ENCODE assay signal across 33 cellular contexts in genomic region chr12:72549184-72549583, GRCh38.
DNase-seq lines count a peak whose midpoint lies in the region; ATAC-seq and TF ChIP-seq lines count a peak whose summit lies in the region.
"Had no signal": no experiment of that assay in that cellular context is flagged by ENCODE, and none has a peak within 500 bp of the region (broad histone marks: within the 10 kb centered on the region; RNA-seq: fewer than 3 reads in every experiment).

No MANE protein-coding gene starts in this region.

- H3F3A ChIP-seq in GM23338 (replicated peaks; ENCODE audit: low read depth), result no peaks in the 10 kb centered on the region
- no peaks in the 10 kb centered on the region for H3F3A ChIP-seq in neural cell (ENCODE audit: insufficient read depth, low read length, poor library complexity, severe bottlenecking)

- H3K27ac ChIP-seq in GM23338 (ENCODE audit: low read depth) (no peak overlapping the region), neural cell (ENCODE audit: low read length) (no peak overlapping the region), hepatocyte (no peak overlapping the region), substantia nigra (ENCODE audit: low read depth, low read length, poor library complexity, severe bottlenecking) (no peak overlapping the region)
- H3K27ac ChIP-seq: 22Rv1; A549; BLaER1; BLaER1 treated with 17β-estradiol and CSF1 and Interleukin-3, amounts not matched to agents 10 nM and 100 nM; C4-2B had no signal

- no peaks in the 10 kb centered on the region for H3K27me3 Mint-ChIP-seq in GM23338 (ENCODE audit: insufficient read depth, low read depth, poor library complexity)
- H3K27me3 Mint-ChIP-seq: B cell; CD4-positive, alpha-beta memory T cell; CD4-positive, alpha-beta T cell; CD4-positive, CD25-positive, alpha-beta regulatory T cell; CD8-positive, alpha-beta memory T cell had no signal

- WGBS in hepatocyte (ENCODE audit: low lambda C conversion rate, missing lambda C conversion rate), result 97% methylated on average over 1 of the region's 1 CpG

- TF ChIP-seq CTCF in GM23338 (conservative IDR thresholded peaks at IDR 0.05; ENCODE audit: low read depth in 2 of 2), result no peak
- TF ChIP-seq CTCF in neural cell (IDR thresholded peaks at IDR 0.05; ENCODE audit: poor library complexity, severe bottlenecking), result no peak
- TF ChIP-seq CTCF in hepatocyte (IDR thresholded peaks at IDR 0.05; ENCODE audit: poor library complexity), result no peak

- no peak for TF ChIP-seq RAD21 in neural cell (conservative IDR thresholded peaks at IDR 0.05)

- no peaks in the 10 kb centered on the region for H3K9me2 ChIP-seq in GM23338 (ENCODE audit: insufficient read depth)
- H3K9me2 ChIP-seq in neural cell (ENCODE audit: insufficient read depth, low read length), result no peaks in the 10 kb centered on the region
- H3K9me2 ChIP-seq in hepatocyte (replicated peaks; ENCODE audit: insufficient read depth), result no peaks in the 10 kb centered on the region

- DNase-seq in NCI-H2227 treated with DMSO at 0.1 percent for 48 hours (lab: John Stamatoyannopoulos, UW), result peak; percentile 32
- no peak for DNase-seq in NCI-H2227 (lab: John Stamatoyannopoulos, UW; ENCODE audit: unreplicated experiment)
- DNase-seq in GM23338 (ENCODE audit: low spot score), result no peak
- DNase-seq in hepatocyte (ENCODE audit: low spot score), result no peak
- DNase-seq in substantia nigra (lab: John Stamatoyannopoulos, UW), result no peak
- DNase-seq: 8988T; ACHN; AML-193; BE2C; C1 segment of cervical spinal cord; Caco-2; Calu3; CD4-positive, alpha-beta memory T cell; CD4-positive, alpha-beta T cell; CD4-positive, CD25-positive, alpha-beta regulatory T cell; CD8-positive, alpha-beta memory T cell; CD8-positive, alpha-beta T cell; COR-L47; DMS 273 treated with DMSO at 0.1 percent for 48 hours; DMS153; DMS53; DMS79; DMS79 treated with DMSO at 0.1 percent for 48 hours; DND-41; EL had no signal

- H3K27me3 ChIP-seq in GM23338 (ENCODE audit: insufficient read depth), result no peaks in the 10 kb centered on the region
- no peaks in the 10 kb centered on the region for H3K27me3 ChIP-seq in neural cell (ENCODE audit: insufficient read depth, low read depth, low read length)
- H3K27me3 ChIP-seq in hepatocyte, result no peaks in the 10 kb centered on the region
- H3K27me3 ChIP-seq: BE2C; BLaER1; BLaER1 treated with 17β-estradiol and CSF1 and Interleukin-3, amounts not matched to agents 10 nM and 100 nM had no signal

- no peaks in the 10 kb centered on the region for H3K36me3 Mint-ChIP-seq in GM23338 (ENCODE audit: low read depth)
- H3K36me3 Mint-ChIP-seq: CD14-positive monocyte; CD4-positive, alpha-beta memory T cell; CD4-positive, CD25-positive, alpha-beta regulatory T cell; CD8-positive, alpha-beta memory T cell; CD8-positive, alpha-beta T cell had no signal

- H4K20me1 ChIP-seq in GM23338 (replicated peaks; ENCODE audit: insufficient read depth), result no peaks in the 10 kb centered on the region
- H4K20me1 ChIP-seq in neural cell (ENCODE audit: insufficient read depth), result no peaks in the 10 kb centered on the region
- no peaks in the 10 kb centered on the region for H4K20me1 ChIP-seq in hepatocyte (ENCODE audit: insufficient read depth, poor library complexity, severe bottlenecking)
- H4K20me1 ChIP-seq: BLaER1; BLaER1 treated with 17β-estradiol and CSF1 and Interleukin-3, amounts not matched to agents 10 nM and 100 nM had no signal

- no peaks in the 10 kb centered on the region for H3K9me3 ChIP-seq in neural cell (ENCODE audit: low read length)
- H3K9me3 ChIP-seq in hepatocyte (ENCODE audit: low read depth), result no peaks in the 10 kb centered on the region
- H3K9me3 ChIP-seq: A549; BE2C; BLaER1; BLaER1 treated with 17β-estradiol and CSF1 and Interleukin-3, amounts not matched to agents 10 nM and 100 nM; Caco-2 had no signal

- H3K4me3 Mint-ChIP-seq in GM23338, result no peak overlapping the region
- H3K4me3 Mint-ChIP-seq: B cell; CD14-positive monocyte; CD4-positive, alpha-beta memory T cell; CD4-positive, alpha-beta T cell; CD4-positive, CD25-positive, alpha-beta regulatory T cell; CD8-positive, alpha-beta memory T cell; CD8-positive, alpha-beta T cell had no signal

- H3K79me2 ChIP-seq in GM23338 (replicated peaks; ENCODE audit: insufficient read depth) (no peaks in the 10 kb centered on the region), neural cell (replicated peaks; ENCODE audit: insufficient read depth, low read length) (no peaks in the 10 kb centered on the region), hepatocyte (no peaks in the 10 kb centered on the region)

- H3K4me1 ChIP-seq in GM23338 (ENCODE audit: insufficient read depth) (peaks cover 6% of the 10 kb centered on the region; the same call in 1 of the 2 replicates), hepatocyte (ENCODE audit: insufficient read depth) (no peaks in the 10 kb centered on the region)
- H3K4me1 ChIP-seq: A549; BE2C; BLaER1; BLaER1 treated with 17β-estradiol and CSF1 and Interleukin-3, amounts not matched to agents 10 nM and 100 nM; Caco-2 had no signal

- no peak for ATAC-seq in GM23338
- ATAC-seq: A549; CD8-positive, alpha-beta T cell had no signal

- H3K9ac ChIP-seq in neural cell (ENCODE audit: low read length), result no peak overlapping the region
- H3K9ac ChIP-seq: BLaER1; BLaER1 treated with 17β-estradiol and CSF1 and Interleukin-3, amounts not matched to agents 10 nM and 100 nM had no signal

- H3K36me3 ChIP-seq in GM23338 (ENCODE audit: insufficient read depth) (no peaks in the 10 kb centered on the region), neural cell (ENCODE audit: insufficient read depth, low read length) (no peaks in the 10 kb centered on the region), hepatocyte (replicated peaks; ENCODE audit: insufficient read depth, low read depth) (no peaks in the 10 kb centered on the region)
- H3K36me3 ChIP-seq: BE2C; BLaER1; BLaER1 treated with 17β-estradiol and CSF1 and Interleukin-3, amounts not matched to agents 10 nM and 100 nM had no signal

- H3K27ac Mint-ChIP-seq in GM23338, result peak overlapping the region; percentile 59; the same call in 1 of the 2 replicates
- H3K27ac Mint-ChIP-seq: B cell; CD14-positive monocyte; CD4-positive, alpha-beta memory T cell; CD4-positive, alpha-beta T cell; CD4-positive, CD25-positive, alpha-beta regulatory T cell; CD8-positive, alpha-beta memory T cell; CD8-positive, alpha-beta T cell had no signal

- peak; percentile 91 for TF ChIP-seq EP300 in neural cell (conservative IDR thresholded peaks at IDR 0.05; ENCODE audit: poor library complexity, severe bottlenecking)

- peaks cover 11% of the 10 kb centered on the region; the same call in 2 of the 3 replicates for H3K4me1 Mint-ChIP-seq in GM23338
- H3K4me1 Mint-ChIP-seq: B cell; CD14-positive monocyte; CD4-positive, alpha-beta memory T cell; CD4-positive, CD25-positive, alpha-beta regulatory T cell; CD8-positive, alpha-beta memory T cell had no signal

- H2AFZ ChIP-seq in GM23338 (no peak overlapping the region), neural cell (ENCODE audit: low read depth, low read length) (no peak overlapping the region), hepatocyte (no peak overlapping the region)

- no peaks in the 10 kb centered on the region for H3K9me3 Mint-ChIP-seq in GM23338
- H3K9me3 Mint-ChIP-seq: CD4-positive, alpha-beta T cell; CD8-positive, alpha-beta T cell had no signal

- H3K4me3 ChIP-seq in GM23338 (no peak overlapping the region), neural cell (ENCODE audit: low read length) (no peak overlapping the region), hepatocyte (no peak overlapping the region)
- H3K4me3 ChIP-seq: A549; BLaER1; BLaER1 treated with 17β-estradiol and CSF1 and Interleukin-3, amounts not matched to agents 10 nM and 100 nM had no signal

- H3K4me2 ChIP-seq in GM23338 (no peak overlapping the region), neural cell (ENCODE audit: low read length) (no peak overlapping the region), hepatocyte (no peak overlapping the region)
- H3K4me2 ChIP-seq: A549; BLaER1; BLaER1 treated with 17β-estradiol and CSF1 and Interleukin-3, amounts not matched to agents 10 nM and 100 nM had no signal

TF ChIP-seq in GM23338, 12 proteins besides CTCF, POLR2A, EP300 and RAD21 (continues in another document):
- no peak for TF ChIP-seq ETS1 (IDR thresholded peaks at IDR 0.05)
- TF ChIP-seq JUNB (IDR thresholded peaks at IDR 0.05; ENCODE audit: unreplicated experiment), result no peak

TF ChIP-seq in neural cell, 6 proteins besides CTCF, POLR2A, EP300 and RAD21:
- TF ChIP-seq POLR2AphosphoS5 (IDR thresholded peaks at IDR 0.05), result peak; percentile 55
- no peak for TF ChIP-seq REST (IDR thresholded peaks at IDR 0.05; ENCODE audit: borderline replicate concordance)
- TF ChIP-seq EZH2 (IDR thresholded peaks at IDR 0.05; ENCODE audit: borderline replicate concordance, insufficient read depth, low read length, poor library complexity, severe bottlenecking), result no peak
- TF ChIP-seq TAF1 (IDR thresholded peaks at IDR 0.05; ENCODE audit: low read depth), result no peak
- TF ChIP-seq MXI1 (conservative IDR thresholded peaks at IDR 0.05; ENCODE audit: poor library complexity, severe bottlenecking), result no peak
